8 cellular contexts compared by ENCODE assay signal in genomic region chr6:133568970-133569889, GRCh38.
DNase-seq lines count a peak whose midpoint lies in the region; ATAC-seq and TF ChIP-seq lines count a peak whose summit lies in the region.

No MANE protein-coding gene starts in this region.

- no peak for TF ChIP-seq EP300 in sigmoid colon (IDR thresholded peaks at IDR 0.05)

- peaks cover 0 to 6% (median 0%) of the 10 kb centered on the region in 3 donors for H3K27me3 ChIP-seq in sigmoid colon

- H3K27ac ChIP-seq in C4-2B (no peak overlapping the region), sigmoid colon (peak overlapping the region; percentile 24 to 65 (median 42))

- WGBS in sigmoid colon, 2 donors = 5 to 6% methylated on average over 18 of the region's 18 CpGs

- peak; percentile 60 for DNase-seq in NCI-H82 (lab: John Stamatoyannopoulos, UW)
- peak; percentile 77 for DNase-seq in astrocyte of the hippocampus (ENCODE audit: low read depth, low spot score)
- peak; percentile 73 for DNase-seq in hepatic stellate cell (ENCODE audit: low spot score)
- peak; percentile 68 for DNase-seq in sigmoid colon
- DNase-seq in GM19240 (ENCODE audit: insufficient read length, low spot score) = no peak

- H3K4me3 ChIP-seq in sigmoid colon = peak overlapping the region; percentile 8 to 40 (median 36)

- no peaks in the 10 kb centered on the region for H3K9me3 ChIP-seq in sigmoid colon

- TF ChIP-seq CTCF in C4-2B (conservative IDR thresholded peaks at IDR 0.05) = peak; percentile 92
- TF ChIP-seq CTCF in sigmoid colon (IDR thresholded peaks at IDR 0.05) = peak; percentile 69 to 98 (median 92)

- TF ChIP-seq POLR2A in sigmoid colon (IDR thresholded peaks at IDR 0.05) = no peak

- peaks cover 0 to 10% (median 5%) of the 10 kb centered on the region in 4 donors for H3K4me1 ChIP-seq in sigmoid colon

- intact Hi-C loops in sigmoid colon (cut with DNase I) = loop anchor here (2.0 to 5.0 kb wide), 2 partner anchors 348 to 523 kb away; no protein-coding TSS in a partner anchor

- ATAC-seq in GM18517 (IDR thresholded peaks at IDR 0.05; ENCODE audit: unreplicated experiment) (peak; percentile 68), HG03432 (IDR thresholded peaks at IDR 0.05; ENCODE audit: unreplicated experiment) (peak; percentile 75)

- no peaks in the 10 kb centered on the region for H3K36me3 ChIP-seq in sigmoid colon
